7 cellular contexts compared by ENCODE assay signal in the genomic region with DNA sequence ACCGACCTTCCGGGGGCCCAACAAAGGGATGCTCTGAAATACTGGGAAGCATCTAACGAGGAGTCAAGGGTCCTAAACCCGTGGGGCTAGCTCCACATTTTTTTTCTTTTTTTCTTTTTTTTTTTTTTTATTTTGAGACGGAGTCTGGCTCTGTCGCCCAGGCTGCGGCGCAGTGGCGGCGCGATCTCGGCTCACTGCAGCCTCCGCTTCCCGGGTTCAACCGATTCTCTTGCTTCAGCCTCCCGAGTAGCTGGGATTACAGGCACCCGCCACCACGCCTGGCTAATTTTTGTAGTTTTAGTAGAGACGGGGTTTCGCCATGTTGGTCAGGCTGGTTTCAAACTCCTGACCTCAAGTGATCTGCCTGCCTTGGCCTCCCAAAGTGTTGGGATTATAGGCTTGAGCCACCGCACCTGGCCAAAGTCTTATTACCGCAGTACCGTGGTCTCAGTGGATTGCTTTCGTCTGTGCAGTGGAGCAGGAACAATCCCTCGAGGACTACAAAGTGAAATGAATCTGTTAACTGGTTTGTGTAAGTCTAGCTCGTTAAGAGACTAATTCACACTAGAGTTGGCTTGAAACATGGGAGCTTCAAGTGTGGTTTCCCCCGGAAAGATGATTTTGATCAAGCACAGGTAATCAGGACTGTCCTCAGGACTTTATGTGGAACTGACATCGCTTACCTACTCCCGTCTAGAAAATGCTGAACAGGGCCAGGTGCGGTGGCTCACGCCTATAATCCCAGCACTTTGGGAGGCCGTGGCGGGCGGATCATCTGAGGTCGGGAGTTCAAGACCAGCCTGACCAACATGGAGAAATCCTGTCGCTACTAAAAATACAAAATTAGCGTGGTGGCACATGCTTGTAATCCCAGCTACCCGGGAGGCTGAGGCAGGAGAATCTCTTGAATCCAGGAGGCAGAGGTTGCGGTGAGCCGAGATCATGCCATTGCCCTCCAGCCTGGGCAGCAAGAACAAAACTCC. TPM values are rescaled to one million over a fixed set of nuclear protein-coding genes. Genes with fewer than 3 reads are reported as not detected.
DNase-seq lines count a peak whose midpoint lies in the region; TF ChIP-seq lines count a peak whose summit lies in the region.
"Not testable (repeated sequence)": the region's sequence is repeated elsewhere in the genome, so short reads cannot be mapped to it uniquely, and the experiment has no call there.

No MANE protein-coding gene starts in this region.

- not testable (repeated sequence) for H3K9me3 Mint-ChIP-seq in activated CD4-positive, alpha-beta memory T cell treated with anti-CD3 and anti-CD28 coated beads, Interleukin-2, amount 10 ng/mL, durations not matched to agents 7 days and 5 days; mesothelial cell of epicardium
- peaks cover 20% of the 10 kb centered on the region for H3K9me3 Mint-ChIP-seq in glutamatergic neuron (ENCODE audit: unreplicated experiment)

- H3K4me1 Mint-ChIP-seq in activated CD4-positive, alpha-beta memory T cell treated with anti-CD3 and anti-CD28 coated beads, Interleukin-2, amount 10 ng/mL, durations not matched to agents 7 days and 5 days, result peaks cover 41% of the 10 kb centered on the region
- H3K4me1 Mint-ChIP-seq in glutamatergic neuron (ENCODE audit: low read depth, unreplicated experiment), result peaks cover 11% of the 10 kb centered on the region
- H3K4me1 Mint-ChIP-seq in mesothelial cell of epicardium, result peaks cover 11% of the 10 kb centered on the region

- H3K27me3 Mint-ChIP-seq in activated CD4-positive, alpha-beta memory T cell treated with anti-CD3 and anti-CD28 coated beads, Interleukin-2, amount 10 ng/mL, durations not matched to agents 7 days and 5 days; mesothelial cell of epicardium (ENCODE audit: low read depth): not testable (repeated sequence)
- H3K27me3 Mint-ChIP-seq in glutamatergic neuron (ENCODE audit: unreplicated experiment), result peaks cover 16% of the 10 kb centered on the region

- POLR2A ChIA-PET in activated CD4-positive, alpha-beta memory T cell treated with anti-CD3 and anti-CD28 coated beads, Interleukin-2, amount 10 ng/mL, durations not matched to agents 7 days and 5 days (lab: Charles Lee), result interaction anchor here (0.8 to 5.9 kb wide), 10 partner anchors 9 to 84 kb away, joined by 3 to 42 read pairs (median 5); a partner anchor contains a TSS

- DNase-seq in GM12864 (ENCODE audit: low read depth); activated CD4-positive, alpha-beta memory T cell treated with anti-CD3 and anti-CD28 coated beads, Interleukin-2, amount 10 ng/mL, durations not matched to agents 7 days and 5 days; cardiac fibroblast (ENCODE audit: low read depth in 2 of 2); glutamatergic neuron; mesothelial cell of epicardium (ENCODE audit: low spot score in 2 of 2, unreplicated experiment in 2 of 2); skeletal muscle cell (ENCODE audit: low read depth): not testable (repeated sequence)
- DNase-seq in NCI-H69 (lab: John Stamatoyannopoulos, UW), result peak; percentile 43

- H3K4me3 ChIP-seq in GM12864 (ENCODE audit: low read depth, low read length) (peak overlapping the region; percentile 82), cardiac fibroblast (replicated peaks in 1 of 2; ENCODE audit: low read depth in 2 of 2, low read length in 2 of 2) (peak overlapping the region; percentile 70 to 73), skeletal muscle cell (ENCODE audit: low read depth, low read length) (peak overlapping the region; percentile 82)

- CTCF ChIA-PET in activated CD4-positive, alpha-beta memory T cell treated with anti-CD3 and anti-CD28 coated beads, Interleukin-2, amount 10 ng/mL, durations not matched to agents 7 days and 5 days (lab: Charles Lee), result interaction anchor here (0.7 to 6.0 kb wide), 16 partner anchors 8 to 171 kb away, joined by 3 to 130 read pairs (median 5); a partner anchor contains a TSS

- H3K27ac Mint-ChIP-seq in activated CD4-positive, alpha-beta memory T cell treated with anti-CD3 and anti-CD28 coated beads, Interleukin-2, amount 10 ng/mL, durations not matched to agents 7 days and 5 days, result peak overlapping the region; percentile 82
- peak overlapping the region; percentile 87 for H3K27ac Mint-ChIP-seq in glutamatergic neuron (ENCODE audit: unreplicated experiment)
- peak overlapping the region; percentile 88 for H3K27ac Mint-ChIP-seq in mesothelial cell of epicardium

- TF ChIP-seq CTCF in GM12864 (IDR thresholded peaks at IDR 0.05; ENCODE audit: low read depth, low read length, missing control alignments); cardiac fibroblast (IDR thresholded peaks at IDR 0.05; ENCODE audit: low read depth, low read length); glutamatergic neuron (IDR thresholded peaks at IDR 0.05; ENCODE audit: partially characterized antibody, unreplicated experiment); mesothelial cell of epicardium (IDR thresholded peaks at IDR 0.05; ENCODE audit: unreplicated experiment): not testable (repeated sequence)

- peaks cover 48% of the 10 kb centered on the region for H3K36me3 Mint-ChIP-seq in activated CD4-positive, alpha-beta memory T cell treated with anti-CD3 and anti-CD28 coated beads, Interleukin-2, amount 10 ng/mL, durations not matched to agents 7 days and 5 days (ENCODE audit: low read depth)
- H3K36me3 Mint-ChIP-seq in glutamatergic neuron (ENCODE audit: unreplicated experiment), result not testable (repeated sequence)
- H3K36me3 Mint-ChIP-seq in mesothelial cell of epicardium, result peaks cover 16% of the 10 kb centered on the region

- peak overlapping the region; percentile 78 for H3K4me3 Mint-ChIP-seq in activated CD4-positive, alpha-beta memory T cell treated with anti-CD3 and anti-CD28 coated beads, Interleukin-2, amount 10 ng/mL, durations not matched to agents 7 days and 5 days
- H3K4me3 Mint-ChIP-seq in glutamatergic neuron (ENCODE audit: unreplicated experiment) (peak overlapping the region; percentile 85), mesothelial cell of epicardium (peak overlapping the region; percentile 89)

RNA-seq across cellular contexts. Expression of a gene that starts 0.8 kb away (rescaled TPM):
- total RNA-seq in activated CD4-positive, alpha-beta memory T cell treated with anti-CD3 and anti-CD28 coated beads, Interleukin-2, amount 10 ng/mL, durations not matched to agents 7 days and 5 days, result 10 to 100 TPM; 68.2 to 69.4 TPM
- total RNA-seq in glutamatergic neuron (ENCODE audit: unreplicated experiment) (40.4 TPM), mesothelial cell of epicardium (44.3 to 51.0 TPM (median 46.8 TPM) in 3 replicates)

RNA-seq across cellular contexts. Expression of a gene that starts 22.0 kb away (rescaled TPM):
- total RNA-seq in activated CD4-positive, alpha-beta memory T cell treated with anti-CD3 and anti-CD28 coated beads, Interleukin-2, amount 10 ng/mL, durations not matched to agents 7 days and 5 days, result 100 to 1,000 TPM; 305 to 329 TPM
- total RNA-seq in glutamatergic neuron (ENCODE audit: unreplicated experiment) (642 TPM), mesothelial cell of epicardium (121 to 132 TPM (median 124 TPM) in 3 replicates)

RNA-seq across cellular contexts. Expression of a gene that starts 22.5 kb away (rescaled TPM):
- total RNA-seq in activated CD4-positive, alpha-beta memory T cell treated with anti-CD3 and anti-CD28 coated beads, Interleukin-2, amount 10 ng/mL, durations not matched to agents 7 days and 5 days, result 10 to 100 TPM; 17.1 to 17.9 TPM
- 9.9 TPM for total RNA-seq in glutamatergic neuron (ENCODE audit: unreplicated experiment)
- total RNA-seq in mesothelial cell of epicardium, result 11.3 to 12.0 TPM (median 11.4 TPM) in 3 replicates

RNA-seq across cellular contexts. Expression of a gene that starts 44.6 kb away (rescaled TPM):
- 10 to 100 TPM; 10.4 TPM for total RNA-seq in activated CD4-positive, alpha-beta memory T cell treated with anti-CD3 and anti-CD28 coated beads, Interleukin-2, amount 10 ng/mL, durations not matched to agents 7 days and 5 days
- total RNA-seq in glutamatergic neuron (ENCODE audit: unreplicated experiment) (1.1 TPM), mesothelial cell of epicardium (46.4 to 49.5 TPM (median 46.9 TPM) in 3 replicates)

RNA-seq across cellular contexts. Expression of a gene that starts 50.5 kb away (rescaled TPM):
- 100 to 1,000 TPM; 548 to 559 TPM for total RNA-seq in activated CD4-positive, alpha-beta memory T cell treated with anti-CD3 and anti-CD28 coated beads, Interleukin-2, amount 10 ng/mL, durations not matched to agents 7 days and 5 days
- total RNA-seq in glutamatergic neuron (ENCODE audit: unreplicated experiment) (625 TPM), mesothelial cell of epicardium (542 to 571 TPM (median 565 TPM) in 3 replicates)
